ENCODE assay signal across 16 cellular contexts in the genomic region with DNA sequence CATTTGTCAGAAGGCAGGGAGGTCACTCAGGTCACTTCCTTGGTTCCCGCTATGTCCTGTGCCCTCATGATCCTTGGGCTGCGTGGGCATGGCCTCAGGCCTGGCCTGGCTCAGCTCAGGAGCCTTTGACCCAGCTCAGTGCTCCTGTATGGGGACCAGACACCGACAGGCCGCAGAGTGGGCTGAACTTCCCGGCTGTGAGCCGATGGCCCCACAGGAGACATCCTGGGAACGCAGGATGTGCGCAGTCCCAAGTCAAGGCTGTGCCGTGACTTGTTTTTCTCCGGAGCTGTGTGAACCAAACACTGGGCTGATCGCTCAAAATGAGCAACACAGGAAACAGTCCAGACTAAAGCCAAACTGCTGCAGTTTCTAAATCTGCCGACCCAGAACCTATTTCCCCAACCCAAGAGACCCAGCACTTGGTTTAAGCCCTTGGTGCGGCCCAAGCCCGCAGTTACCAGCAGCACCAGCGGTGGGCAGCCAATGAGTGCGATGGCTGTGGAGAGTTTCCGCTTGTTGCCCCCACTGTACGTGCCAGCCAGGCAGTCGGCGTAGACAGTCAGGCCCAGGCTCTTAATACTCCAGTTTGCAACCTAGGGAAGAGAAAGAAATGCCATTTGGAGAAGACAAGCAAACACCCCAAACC.
DNase-seq lines count a peak whose midpoint lies in the region; ATAC-seq and TF ChIP-seq lines count a peak whose summit lies in the region.
"Had no signal": no experiment of that assay in that cellular context is flagged by ENCODE, and none has a peak within 500 bp of the region (broad histone marks: within the 10 kb centered on the region; RNA-seq: fewer than 3 reads in every experiment).

No MANE protein-coding gene starts in this region.

- H3K27ac Mint-ChIP-seq in stimulated activated effector memory CD8-positive, alpha-beta T cell treated with anti-CD3 and anti-CD28 coated beads, Interleukin-12 subunit alpha, Interleukin-12 subunit beta, amount 100 ng/mL, for 72 hours: no peak overlapping the region
- H3K27ac Mint-ChIP-seq in stimulated activated naive B cell treated with anti-CD40 and anti-IgM and Interleukin-4, amounts not matched to agents 10 μg/mL and 1 μg/mL and 100 μg/mL, for 72 hours: no peak overlapping the region
- H3K27ac Mint-ChIP-seq: B cell; CD4-positive, alpha-beta memory T cell; IgD-negative memory B cell had no signal

- H3K9me2 ChIP-seq in MM.1S (replicated peaks; ENCODE audit: insufficient read depth, low read length): no peaks in the 10 kb centered on the region

- H3K9me3 Mint-ChIP-seq in stimulated activated effector memory CD8-positive, alpha-beta T cell treated with anti-CD3 and anti-CD28 coated beads, Interleukin-12 subunit alpha, Interleukin-12 subunit beta, amount 100 ng/mL, for 72 hours: no peaks in the 10 kb centered on the region
- no peaks in the 10 kb centered on the region for H3K9me3 Mint-ChIP-seq in stimulated activated naive B cell treated with anti-CD40 and anti-IgM and Interleukin-4, amounts not matched to agents 10 μg/mL and 1 μg/mL and 100 μg/mL, for 72 hours
- H3K9me3 Mint-ChIP-seq: CD4-positive, alpha-beta memory T cell; IgD-negative memory B cell had no signal

- H3K27ac ChIP-seq in coronary artery (no peak overlapping the region), right lobe of liver (peak overlapping the region in 1 of 3 donors; percentile 57), MM.1S (ENCODE audit: low read length) (no peak overlapping the region)
- H3K27ac ChIP-seq: C4-2B, GM23248 had no signal

- no peaks in the 10 kb centered on the region for H3K36me3 ChIP-seq in right lobe of liver
- H3K36me3 ChIP-seq in MM.1S (replicated peaks; ENCODE audit: insufficient read depth, low read length): no peaks in the 10 kb centered on the region
- H3K36me3 ChIP-seq: HAP-1 had no signal

- peak; percentile 72 to 85 (median 79) for ATAC-seq in right lobe of liver
- peak; percentile 24 for ATAC-seq in stimulated activated effector memory CD8-positive, alpha-beta T cell treated with anti-CD3 and anti-CD28 coated beads, Interleukin-12 subunit alpha, Interleukin-12 subunit beta, amount 100 ng/mL, for 72 hours
- ATAC-seq in stimulated activated naive B cell treated with anti-CD40 and anti-IgM and Interleukin-4, amounts not matched to agents 10 μg/mL and 1 μg/mL and 100 μg/mL, for 72 hours (replicated peaks): no peak
- ATAC-seq: GM12878 had no signal

- H3K4me2 ChIP-seq in MM.1S (ENCODE audit: low read depth, low read length): no peak overlapping the region

- no peak for TF ChIP-seq CTCF in coronary artery (IDR thresholded peaks at IDR 0.05)
- no peak for TF ChIP-seq CTCF in right lobe of liver (IDR thresholded peaks at IDR 0.05)
- no peak for TF ChIP-seq CTCF in MM.1S (IDR thresholded peaks at IDR 0.05; ENCODE audit: low read length)

- H2AFZ ChIP-seq in MM.1S (ENCODE audit: low read length): no peak overlapping the region
- H2AFZ ChIP-seq: GM23248 had no signal

- no peaks in the 10 kb centered on the region for H3K79me2 ChIP-seq in MM.1S (ENCODE audit: low read length)

- H3K27me3 Mint-ChIP-seq in stimulated activated naive B cell treated with anti-CD40 and anti-IgM and Interleukin-4, amounts not matched to agents 10 μg/mL and 1 μg/mL and 100 μg/mL, for 72 hours: peaks cover 13 to 14% of the 10 kb centered on the region in 2 donors

- H3K27me3 ChIP-seq in right lobe of liver (no peaks in the 10 kb centered on the region), MM.1S (replicated peaks; ENCODE audit: insufficient read depth, low read length) (no peaks in the 10 kb centered on the region)

- H3K9me3 ChIP-seq in right lobe of liver (no peaks in the 10 kb centered on the region), MM.1S (replicated peaks; ENCODE audit: insufficient read depth, low read length) (no peaks in the 10 kb centered on the region)
- H3K9me3 ChIP-seq: HAP-1 had no signal

- no peak overlapping the region for H3K9ac ChIP-seq in MM.1S (ENCODE audit: low read length)
- H3K9ac ChIP-seq: GM23248 had no signal

- 83% methylated on average over 2 of the region's 20 CpGs for WGBS in right lobe of liver (ENCODE audit: insufficient coverage, low coverage, low lambda C conversion rate, missing lambda C conversion rate)

- H3K4me3 ChIP-seq in coronary artery (no peak overlapping the region), right lobe of liver (no peak overlapping the region), MM.1S (ENCODE audit: low read length) (no peak overlapping the region)
- H3K4me3 ChIP-seq: GM12878, GM23248, HAP-1 had no signal

- no peak for TF ChIP-seq POLR2A in right lobe of liver (IDR thresholded peaks at IDR 0.05)

- intact Hi-C loops in right lobe of liver (cut with DNase I): no loop called here

- no peaks in the 10 kb centered on the region for H3F3A ChIP-seq in MM.1S (ENCODE audit: insufficient read depth, low read length)

- no peaks in the 10 kb centered on the region for H3K4me1 Mint-ChIP-seq in stimulated activated effector memory CD8-positive, alpha-beta T cell treated with anti-CD3 and anti-CD28 coated beads, Interleukin-12 subunit alpha, Interleukin-12 subunit beta, amount 100 ng/mL, for 72 hours
- H3K4me1 Mint-ChIP-seq in stimulated activated naive B cell treated with anti-CD40 and anti-IgM and Interleukin-4, amounts not matched to agents 10 μg/mL and 1 μg/mL and 100 μg/mL, for 72 hours: no peaks in the 10 kb centered on the region
- H3K4me1 Mint-ChIP-seq: B cell; CD4-positive, alpha-beta memory T cell; IgD-negative memory B cell had no signal

- no peak overlapping the region for H3K4me3 Mint-ChIP-seq in stimulated activated effector memory CD8-positive, alpha-beta T cell treated with anti-CD3 and anti-CD28 coated beads, Interleukin-12 subunit alpha, Interleukin-12 subunit beta, amount 100 ng/mL, for 72 hours
- H3K4me3 Mint-ChIP-seq in stimulated activated naive B cell treated with anti-CD40 and anti-IgM and Interleukin-4, amounts not matched to agents 10 μg/mL and 1 μg/mL and 100 μg/mL, for 72 hours: no peak overlapping the region
- H3K4me3 Mint-ChIP-seq: B cell; CD4-positive, alpha-beta memory T cell; IgD-negative memory B cell had no signal

- peak; percentile 64 for DNase-seq in coronary artery (ENCODE audit: low spot score)
- peak in 1 of 3 donors; percentile 41 for DNase-seq in right lobe of liver
- no peak for DNase-seq in stimulated activated effector memory CD8-positive, alpha-beta T cell treated with anti-CD3 and anti-CD28 coated beads, Interleukin-12 subunit alpha, Interleukin-12 subunit beta, amount 100 ng/mL, for 72 hours (ENCODE audit: low spot score in 2 of 2)
- DNase-seq in MM.1S: no peak
- DNase-seq in stimulated activated naive B cell treated with anti-CD40 and anti-IgM and Interleukin-4, amounts not matched to agents 10 μg/mL and 1 μg/mL and 100 μg/mL, for 72 hours: no peak
- no peak for DNase-seq in activated CD4-positive, CD25-positive, alpha-beta regulatory T cell (lab: John Stamatoyannopoulos, UW)
- DNase-seq in activated CD4-positive, alpha-beta T cell treated with anti-CD3 and anti-CD28 coated beads, Interleukin-2, amount 50 U/mL, for 48 hours: no peak
- DNase-seq: CD4-positive, alpha-beta memory T cell; DMS79; GM23248 had no signal

- H4K20me1 ChIP-seq in MM.1S (ENCODE audit: insufficient read depth, low read length): no peaks in the 10 kb centered on the region

- H3K36me3 Mint-ChIP-seq in stimulated activated effector memory CD8-positive, alpha-beta T cell treated with anti-CD3 and anti-CD28 coated beads, Interleukin-12 subunit alpha, Interleukin-12 subunit beta, amount 100 ng/mL, for 72 hours: no peaks in the 10 kb centered on the region
- H3K36me3 Mint-ChIP-seq in stimulated activated naive B cell treated with anti-CD40 and anti-IgM and Interleukin-4, amounts not matched to agents 10 μg/mL and 1 μg/mL and 100 μg/mL, for 72 hours: no peaks in the 10 kb centered on the region
- H3K36me3 Mint-ChIP-seq: CD4-positive, alpha-beta memory T cell; IgD-negative memory B cell had no signal

- no peaks in the 10 kb centered on the region for H3K4me1 ChIP-seq in right lobe of liver
- H3K4me1 ChIP-seq in MM.1S (ENCODE audit: low read length): no peaks in the 10 kb centered on the region
- H3K4me1 ChIP-seq: HAP-1 had no signal

TF ChIP-seq in PFSK-1, 5 proteins besides CTCF, POLR2A, EP300 and RAD21:
- TF ChIP-seq SIN3A (IDR thresholded peaks at IDR 0.05; ENCODE audit: borderline replicate concordance, insufficient read depth, low read length) (no peak), POLR2AphosphoS5 (IDR thresholded peaks at IDR 0.05; ENCODE audit: low read depth, low read length) (0 out of 2 replicates have a peak, but pooled peaks have one; percentile 33), FOXP2 (optimal IDR thresholded peaks at IDR 0.05; ENCODE audit: borderline replicate concordance, extremely low read depth, extremely low read length, insufficient read depth) (peak; percentile 77)

Comparison
In these comparisons a context has a peak if more than half of its experiments do, and no peak if none do; other contexts are left out.
1. ATAC-seq: peak in right lobe of liver (4 of 4) and stimulated activated effector memory CD8-positive, alpha-beta T cell treated with anti-CD3 and anti-CD28 coated beads, Interleukin-12 subunit alpha, Interleukin-12 subunit beta, amount 100 ng/mL, for 72 hours (single experiment); none in stimulated activated naive B cell treated with anti-CD40 and anti-IgM and Interleukin-4, amounts not matched to agents 10 μg/mL and 1 μg/mL and 100 μg/mL, for 72 hours (0 of 2).